10 cellular contexts compared by ENCODE assay signal in the genomic region with DNA sequence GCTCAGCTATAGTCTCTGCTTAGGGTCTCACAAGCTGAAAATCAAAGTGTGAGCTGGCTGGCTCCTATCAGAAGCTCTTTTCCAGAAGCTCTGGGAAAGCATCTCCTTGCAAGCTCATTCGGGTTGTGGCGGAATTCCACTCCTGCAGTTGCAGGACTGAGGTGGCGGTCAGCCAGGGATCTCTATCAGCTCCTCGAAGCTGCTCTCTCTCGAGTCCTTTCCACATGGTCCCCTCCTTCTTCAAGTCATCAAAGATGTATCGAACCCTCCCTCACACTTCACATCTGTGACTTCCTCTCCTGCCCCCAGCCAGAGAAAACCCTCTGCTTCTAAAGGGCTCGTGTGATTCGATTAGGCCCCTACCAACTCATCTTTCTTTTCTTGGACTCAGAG.
DNase-seq lines count a peak whose midpoint lies in the region; ATAC-seq and TF ChIP-seq lines count a peak whose summit lies in the region.
"Had no signal": no experiment of that assay in that cellular context is flagged by ENCODE, and none has a peak within 500 bp of the region (broad histone marks: within the 10 kb centered on the region; RNA-seq: fewer than 3 reads in every experiment).

No MANE protein-coding gene starts in this region.

- H3K36me3 ChIP-seq in brain microvascular endothelial cell (replicated peaks), result no peaks in the 10 kb centered on the region
- H3K36me3 ChIP-seq in right atrium auricular region, result no peaks in the 10 kb centered on the region
- H3K36me3 ChIP-seq in gastrocnemius medialis, result no peaks in the 10 kb centered on the region

- H3K27me3 Mint-ChIP-seq in activated T-cell treated with anti-CD3 and anti-CD28 coated beads, Interleukin-2, amount 50 U/mL, for 24 hours, result no peaks in the 10 kb centered on the region

- in situ Hi-C loops in brain microvascular endothelial cell (cut with HindIII; ENCODE audit: low pct_ligation_motif_present, low sequenced_read_pairs) (no loop called here), gastrocnemius medialis (cut with MboI; ENCODE audit: low sequenced_read_pairs in 4 of 4) (no loop called here), G401 (cut with HindIII; ENCODE audit: low sequenced_read_pairs) (no loop called here)

- no peaks in the 10 kb centered on the region for H3K36me3 Mint-ChIP-seq in activated T-cell treated with anti-CD3 and anti-CD28 coated beads, Interleukin-2, amount 50 U/mL, for 24 hours (ENCODE audit: low read depth)

- H3K4me3 Mint-ChIP-seq in activated T-cell treated with anti-CD3 and anti-CD28 coated beads, Interleukin-2, amount 50 U/mL, for 24 hours, result no peak overlapping the region

- no peaks in the 10 kb centered on the region for H3K9me3 Mint-ChIP-seq in activated T-cell treated with anti-CD3 and anti-CD28 coated beads, Interleukin-2, amount 50 U/mL, for 24 hours

- H3K27ac Mint-ChIP-seq in activated T-cell treated with anti-CD3 and anti-CD28 coated beads, Interleukin-2, amount 50 U/mL, for 24 hours, result no peak overlapping the region

- intact Hi-C loops in gastrocnemius medialis (cut with DNase I; ENCODE audit: low total_unique reads), result loop anchor here (2.0 to 5.0 kb wide), 2 partner anchors 142 to 398 kb away; partner anchors contain the start of gene ZFP36L2

- peak overlapping the region; percentile 11 for H3K27ac ChIP-seq in brain microvascular endothelial cell
- H3K27ac ChIP-seq in right atrium auricular region, result peak overlapping the region; percentile 91 to 93
- peak overlapping the region; percentile 78 to 90 (median 86) for H3K27ac ChIP-seq in gastrocnemius medialis

- H3K4me1 Mint-ChIP-seq in activated T-cell treated with anti-CD3 and anti-CD28 coated beads, Interleukin-2, amount 50 U/mL, for 24 hours (ENCODE audit: low read depth), result peaks cover 10% of the 10 kb centered on the region

- H3K27me3 ChIP-seq in brain microvascular endothelial cell (replicated peaks) (no peaks in the 10 kb centered on the region), right atrium auricular region (no peaks in the 10 kb centered on the region), gastrocnemius medialis (no peaks in the 10 kb centered on the region)

- no peak overlapping the region for H3K4me3 ChIP-seq in brain microvascular endothelial cell (ENCODE audit: low read depth, low read length)
- H3K4me3 ChIP-seq in right atrium auricular region, result no peak overlapping the region
- no peak overlapping the region for H3K4me3 ChIP-seq in gastrocnemius medialis

- ATAC-seq in gastrocnemius medialis, result no peak

- DNase-seq in EL (peak; percentile 44), brain microvascular endothelial cell (no peak), right atrium auricular region (ENCODE audit: low spot score) (no peak), gastrocnemius medialis (no peak), NCI-H774 (lab: John Stamatoyannopoulos, UW) (no peak), germinal center (ENCODE audit: low spot score) (no peak), G401 (ENCODE audit: low spot score) (no peak)
- DNase-seq in activated T-cell treated with anti-CD3 and anti-CD28 coated beads, Interleukin-2, amount 50 U/mL, for 24 hours, result no peak
- DNase-seq: activated naive CD4-positive, alpha-beta T cell; NCI-H2029 had no signal

- peaks cover 0 to 69% of the 10 kb centered on the region in 2 donors for H3K4me1 ChIP-seq in right atrium auricular region
- H3K4me1 ChIP-seq in gastrocnemius medialis, result peaks cover 53 to 61% of the 10 kb centered on the region in 2 donors

- no peak for TF ChIP-seq POLR2A in gastrocnemius medialis (IDR thresholded peaks at IDR 0.05)

- TF ChIP-seq CTCF in brain microvascular endothelial cell (IDR thresholded peaks at IDR 0.05; ENCODE audit: low read depth, low read length, missing control alignments), result no peak
- TF ChIP-seq CTCF in right atrium auricular region (IDR thresholded peaks at IDR 0.05), result no peak
- TF ChIP-seq CTCF in gastrocnemius medialis (IDR thresholded peaks at IDR 0.05 in 4 of 5, conservative IDR thresholded peaks at IDR 0.05 in 1 of 5), result no peak

- H3K9me3 ChIP-seq in right atrium auricular region, result no peaks in the 10 kb centered on the region
- H3K9me3 ChIP-seq in gastrocnemius medialis, result no peaks in the 10 kb centered on the region

Comparison
In these comparisons a context has a peak if more than half of its experiments do, and no peak if none do; other contexts are left out.
1. H3K27ac ChIP-seq: peak in every context shown above with its lines; median percentile 92 in right atrium auricular region; 86 in gastrocnemius medialis; 11 in brain microvascular endothelial cell.